29 cellular contexts compared by ENCODE assay signal in genomic region chr1:45535988-45536766, GRCh38. TPM values are rescaled to one million over a fixed set of nuclear protein-coding genes. Genes with fewer than 3 reads are reported as not detected.
DNase-seq lines count a peak whose midpoint lies in the region; ATAC-seq and TF ChIP-seq lines count a peak whose summit lies in the region.
"Had no signal": no experiment of that assay in that cellular context is flagged by ENCODE, and none has a peak within 500 bp of the region (broad histone marks: within the 10 kb centered on the region; RNA-seq: fewer than 3 reads in every experiment).

No MANE protein-coding gene starts in this region.

- H4K20me1 ChIP-seq in DND-41 (ENCODE audit: insufficient read depth, low read length) = no peaks in the 10 kb centered on the region

- intact Hi-C loops in activated CD8-positive, alpha-beta T cell treated with anti-CD3 and anti-CD28 coated beads for 36 hours (cut with micrococcal nuclease) = loop anchor here (1.0 kb wide), 1 partner anchor 8 kb away; no protein-coding TSS in a partner anchor
- intact Hi-C loops in right lobe of liver (cut with DNase I) = no loop called here

- H3K27me3 ChIP-seq in DND-41 (ENCODE audit: insufficient read depth, low read length, poor library complexity) = no peaks in the 10 kb centered on the region
- no peaks in the 10 kb centered on the region for H3K27me3 ChIP-seq in right lobe of liver
- H3K27me3 ChIP-seq: esophagus muscularis mucosa, hepatocyte, ovary, spleen had no signal

- H3K9me3 Mint-ChIP-seq in activated CD8-positive, alpha-beta T cell treated with anti-CD3 and anti-CD28 coated beads for 36 hours = no peaks in the 10 kb centered on the region
- H3K9me3 Mint-ChIP-seq: activated CD4-positive, alpha-beta memory T cell treated with anti-CD3 and anti-CD28 coated beads for 36 hours; activated naive CD4-positive, alpha-beta T cell treated with anti-CD3 and anti-CD28 coated beads, Interleukin-2, amount 50 U/mL, for 24 hours; CD4-positive, alpha-beta memory T cell; endodermal cell; immature natural killer cell; nephron; stimulated activated naive B cell treated with anti-CD40 and anti-IgM and Interleukin-4, amounts not matched to agents 10 μg/mL and 1 μg/mL and 100 μg/mL, for 72 hours had no signal

- no peak overlapping the region for H3K9ac ChIP-seq in DND-41 (ENCODE audit: low read depth, low read length)
- H3K9ac ChIP-seq: SK-N-SH had no signal

- no peaks in the 10 kb centered on the region for H3K36me3 Mint-ChIP-seq in activated CD8-positive, alpha-beta T cell treated with anti-CD3 and anti-CD28 coated beads for 36 hours (ENCODE audit: low read depth)
- H3K36me3 Mint-ChIP-seq: activated CD4-positive, alpha-beta memory T cell treated with anti-CD3 and anti-CD28 coated beads for 36 hours; activated naive CD4-positive, alpha-beta T cell treated with anti-CD3 and anti-CD28 coated beads, Interleukin-2, amount 50 U/mL, for 24 hours; CD4-positive, alpha-beta memory T cell had no signal

- CTCF ChIA-PET in activated CD8-positive, alpha-beta T cell treated with anti-CD3 and anti-CD28 coated beads for 36 hours (lab: Charles Lee) = interaction anchor here (1.0 to 3.1 kb wide), 4 partner anchors 14 to 33 kb away, joined by 3 to 15 read pairs (median 6); partner anchors contain the start of gene PRDX1

- no peak for TF ChIP-seq POLR2A in right lobe of liver (IDR thresholded peaks at IDR 0.05)

- H3K4me3 Mint-ChIP-seq in activated CD8-positive, alpha-beta T cell treated with anti-CD3 and anti-CD28 coated beads for 36 hours = no peak overlapping the region
- H3K4me3 Mint-ChIP-seq: activated CD4-positive, alpha-beta memory T cell treated with anti-CD3 and anti-CD28 coated beads for 36 hours; activated naive CD4-positive, alpha-beta T cell treated with anti-CD3 and anti-CD28 coated beads, Interleukin-2, amount 50 U/mL, for 24 hours; CD4-positive, alpha-beta memory T cell; endodermal cell; immature natural killer cell; nephron; stimulated activated naive B cell treated with anti-CD40 and anti-IgM and Interleukin-4, amounts not matched to agents 10 μg/mL and 1 μg/mL and 100 μg/mL, for 72 hours had no signal

- H3K27ac Mint-ChIP-seq in activated CD8-positive, alpha-beta T cell treated with anti-CD3 and anti-CD28 coated beads for 36 hours = no peak overlapping the region
- H3K27ac Mint-ChIP-seq: activated CD4-positive, alpha-beta memory T cell treated with anti-CD3 and anti-CD28 coated beads for 36 hours; activated naive CD4-positive, alpha-beta T cell treated with anti-CD3 and anti-CD28 coated beads, Interleukin-2, amount 50 U/mL, for 24 hours; endodermal cell; immature natural killer cell; nephron had no signal

- no peak for TF ChIP-seq CTCF in DND-41 (IDR thresholded peaks at IDR 0.05; ENCODE audit: borderline replicate concordance, extremely low read depth, low read length, poor library complexity, severe bottlenecking)
- TF ChIP-seq CTCF in activated CD8-positive, alpha-beta T cell treated with anti-CD3 and anti-CD28 coated beads for 36 hours (IDR thresholded peaks at IDR 0.05) = no peak
- no peak for TF ChIP-seq CTCF in right lobe of liver (IDR thresholded peaks at IDR 0.05)

- H3K4me1 Mint-ChIP-seq in activated CD8-positive, alpha-beta T cell treated with anti-CD3 and anti-CD28 coated beads for 36 hours (ENCODE audit: low read depth) = peaks cover 13% of the 10 kb centered on the region
- H3K4me1 Mint-ChIP-seq: immature natural killer cell, nephron had no signal

- ATAC-seq in DND-41 (ENCODE audit: insufficient read depth, low read depth) = 0 out of 3 replicates have a peak, but pooled peaks have one; percentile 44
- peak; percentile 83 for ATAC-seq in activated CD8-positive, alpha-beta T cell treated with anti-CD3 and anti-CD28 coated beads for 36 hours
- ATAC-seq in right lobe of liver = peak; percentile 73 to 88 (median 78)
- no peak for ATAC-seq in HG03565 (IDR thresholded peaks at IDR 0.05; ENCODE audit: unreplicated experiment)

- H3K9me3 ChIP-seq in DND-41 (ENCODE audit: insufficient read depth, low read length, severe bottlenecking) = no peaks in the 10 kb centered on the region
- H3K9me3 ChIP-seq in right lobe of liver = no peaks in the 10 kb centered on the region
- H3K9me3 ChIP-seq: esophagus muscularis mucosa, ovary, SK-N-SH, spleen, thoracic aorta had no signal

- no peak overlapping the region for H3K4me2 ChIP-seq in DND-41 (ENCODE audit: insufficient read depth, low read length)
- H3K4me2 ChIP-seq: hepatocyte, SK-N-SH had no signal

- H3K36me3 ChIP-seq in DND-41 (ENCODE audit: insufficient read depth, low read length) (no peaks in the 10 kb centered on the region), right lobe of liver (no peaks in the 10 kb centered on the region)
- H3K36me3 ChIP-seq: esophagus muscularis mucosa, ovary, spleen, thoracic aorta, WERI-Rb-1 had no signal

- no peaks in the 10 kb centered on the region for H3K4me1 ChIP-seq in DND-41 (ENCODE audit: insufficient read depth, low read length)
- H3K4me1 ChIP-seq in right lobe of liver = peaks cover 0 to 20% (median 6%) of the 10 kb centered on the region in 4 donors
- H3K4me1 ChIP-seq: esophagus muscularis mucosa had no signal

- no peak overlapping the region for H2AFZ ChIP-seq in DND-41 (ENCODE audit: low read depth, low read length)
- H2AFZ ChIP-seq: hepatocyte had no signal

- H3K27me3 Mint-ChIP-seq in activated CD8-positive, alpha-beta T cell treated with anti-CD3 and anti-CD28 coated beads for 36 hours = peaks cover 1% of the 10 kb centered on the region
- H3K27me3 Mint-ChIP-seq: activated CD4-positive, alpha-beta memory T cell treated with anti-CD3 and anti-CD28 coated beads for 36 hours; activated naive CD4-positive, alpha-beta T cell treated with anti-CD3 and anti-CD28 coated beads, Interleukin-2, amount 50 U/mL, for 24 hours; CD4-positive, alpha-beta memory T cell; stimulated activated naive B cell treated with anti-CD40 and anti-IgM and Interleukin-4, amounts not matched to agents 10 μg/mL and 1 μg/mL and 100 μg/mL, for 72 hours had no signal

- DNase-seq in NCI-H1417 (lab: John Stamatoyannopoulos, UW) (peak in 2 of 3 experiments; percentile 1 to 40), NCI-H1417 treated with DMSO at 0.1 percent for 48 hours (lab: John Stamatoyannopoulos, UW) (no peak), DND-41 (no peak), right lobe of liver (no peak), NCI-H446 (lab: John Stamatoyannopoulos, UW) (no peak), kidney glomerular epithelial cell (lab: John Stamatoyannopoulos, UW) (no peak)
- no peak for DNase-seq in activated CD8-positive, alpha-beta T cell treated with anti-CD3 and anti-CD28 coated beads for 36 hours
- DNase-seq: activated CD4-positive, alpha-beta memory T cell treated with anti-CD3 and anti-CD28 coated beads for 36 hours; caudate nucleus; CD4-positive, alpha-beta memory T cell; DMS 273 treated with DMSO at 0.1 percent for 48 hours; endodermal cell; immature natural killer cell; KBM-7; NCI-H1694; ovary; SK-N-SH; spleen; stimulated activated CD4-positive, alpha-beta T cell treated with anti-CD3 and anti-CD28 coated beads, Interleukin-2, amount 100 ng/mL, for 48 hours; stimulated activated naive B cell treated with anti-CD40 and anti-IgM and Interleukin-4, amounts not matched to agents 10 μg/mL and 1 μg/mL and 100 μg/mL, for 72 hours; WERI-Rb-1 had no signal

- H3K4me3 ChIP-seq in DND-41 (ENCODE audit: low read depth in 1 of 2, low read length in 2 of 2) (no peak overlapping the region), right lobe of liver (no peak overlapping the region)
- H3K4me3 ChIP-seq: esophagus muscularis mucosa, hepatocyte, ovary, spleen, thoracic aorta had no signal

- POLR2A ChIA-PET in activated CD8-positive, alpha-beta T cell treated with anti-CD3 and anti-CD28 coated beads for 36 hours (lab: Charles Lee) = interaction anchor here (0.9 to 4.3 kb wide), 4 partner anchors 9 to 31 kb away, joined by 3 to 29 read pairs (median 8); partner anchors contain the start of genes AKR1A1 and PRDX1

- H3K79me2 ChIP-seq in DND-41 (ENCODE audit: insufficient read depth, low read length) = no peaks in the 10 kb centered on the region
- H3K79me2 ChIP-seq: hepatocyte had no signal

- WGBS in right lobe of liver (ENCODE audit: insufficient coverage, low coverage, low lambda C conversion rate, missing lambda C conversion rate) = 28% methylated on average over 5 of the region's 6 CpGs

- H3K27ac ChIP-seq in DND-41 (ENCODE audit: low read length) = no peak overlapping the region
- peak overlapping the region in 1 of 3 donors; percentile 13 for H3K27ac ChIP-seq in right lobe of liver
- H3K27ac ChIP-seq: 22Rv1, esophagus muscularis mucosa, hepatocyte, ovary, RWPE1, spleen, thoracic aorta, WERI-Rb-1 had no signal

RNA-seq across cellular contexts. Expression of gene AKR1A1, which starts 14.4 kb away (rescaled TPM):
- total RNA-seq in activated CD8-positive, alpha-beta T cell treated with anti-CD3 and anti-CD28 coated beads for 36 hours = 100 to 1,000 TPM; 184 to 186 TPM
- total RNA-seq in right lobe of liver = 100 to 1,000 TPM; 115 to 308 (median 220) TPM

RNA-seq across cellular contexts. Expression of gene PRDX1, which starts 14.5 kb away (rescaled TPM):
- 100 to 1,000 TPM; 547 to 553 TPM for total RNA-seq in activated CD8-positive, alpha-beta T cell treated with anti-CD3 and anti-CD28 coated beads for 36 hours
- total RNA-seq in right lobe of liver = 100 to 1,000 TPM; 315 to 672 (median 358) TPM

RNA-seq across cellular contexts. Expression of gene MMACHC, which starts 36.1 kb away (rescaled TPM):
- total RNA-seq in activated CD8-positive, alpha-beta T cell treated with anti-CD3 and anti-CD28 coated beads for 36 hours = 1 to 10 TPM; 8.4 to 10.0 TPM
- total RNA-seq in right lobe of liver = 10 to 100 TPM in 5 of 6 experiments, 1 to 10 TPM in 1; 7.7 to 38.5 (median 17.3) TPM

RNA-seq across cellular contexts. Expression of gene CCDC163, which starts 36.3 kb away (rescaled TPM):
- 1 to 10 TPM; 5.6 to 7.1 TPM for total RNA-seq in activated CD8-positive, alpha-beta T cell treated with anti-CD3 and anti-CD28 coated beads for 36 hours
- total RNA-seq in right lobe of liver = 1 to 10 TPM in 2 of 6 experiments, under 1 TPM in 4; 0.31 to 1.3 (median 0.67) TPM

RNA-seq across cellular contexts. Expression of gene TESK2, which starts 45.2 kb away (rescaled TPM):
- total RNA-seq in activated CD8-positive, alpha-beta T cell treated with anti-CD3 and anti-CD28 coated beads for 36 hours = 1 to 10 TPM; 2.9 to 3.7 TPM
- total RNA-seq in right lobe of liver = 1 to 10 TPM; 2.7 to 5.5 (median 4.3) TPM

Comparison
In these comparisons a context has a peak if more than half of its experiments do, and no peak if none do; other contexts are left out.
1. DNase-seq: peak in NCI-H1417 (2 of 3); none in NCI-H1417 treated with DMSO at 0.1 percent for 48 hours (single experiment), DND-41 (single experiment), activated CD8-positive, alpha-beta T cell treated with anti-CD3 and anti-CD28 coated beads for 36 hours (single experiment), right lobe of liver (0 of 3), NCI-H446 (0 of 2) and kidney glomerular epithelial cell (single experiment).